ENCODE assay signal across 10 cellular contexts in genomic region chr21:35594905-35595304, GRCh38.
"Had no signal": no experiment of that assay in that cellular context is flagged by ENCODE, and none has a peak within 500 bp of the region (broad histone marks: within the 10 kb centered on the region; RNA-seq: fewer than 3 reads in every experiment).

No MANE protein-coding gene starts in this region.

- H3K9me3 Mint-ChIP-seq: HFFc6 had no signal

- H3K4me3 Mint-ChIP-seq: H9, HFFc6 had no signal

- ATAC-seq: HepG2 had no signal

- H3K27ac ChIP-seq: GM23248, HL-60, KMS-11 had no signal

- FAIRE-seq: H54, HepG2 had no signal

- H2AFZ ChIP-seq: GM23248 had no signal

- H3K4me3 ChIP-seq: GM23248 had no signal

- H3K4me2 ChIP-seq: KMS-11 had no signal

- H3K27ac Mint-ChIP-seq: HFFc6 had no signal

- H3K9ac ChIP-seq: GM23248, KMS-11 had no signal

- DNase-seq: GM23248, GOT3, H9, HCEC 1CT, HFFc6, KBM-7 had no signal
